ENCODE assay signal across 8 cellular contexts in the genomic region with DNA sequence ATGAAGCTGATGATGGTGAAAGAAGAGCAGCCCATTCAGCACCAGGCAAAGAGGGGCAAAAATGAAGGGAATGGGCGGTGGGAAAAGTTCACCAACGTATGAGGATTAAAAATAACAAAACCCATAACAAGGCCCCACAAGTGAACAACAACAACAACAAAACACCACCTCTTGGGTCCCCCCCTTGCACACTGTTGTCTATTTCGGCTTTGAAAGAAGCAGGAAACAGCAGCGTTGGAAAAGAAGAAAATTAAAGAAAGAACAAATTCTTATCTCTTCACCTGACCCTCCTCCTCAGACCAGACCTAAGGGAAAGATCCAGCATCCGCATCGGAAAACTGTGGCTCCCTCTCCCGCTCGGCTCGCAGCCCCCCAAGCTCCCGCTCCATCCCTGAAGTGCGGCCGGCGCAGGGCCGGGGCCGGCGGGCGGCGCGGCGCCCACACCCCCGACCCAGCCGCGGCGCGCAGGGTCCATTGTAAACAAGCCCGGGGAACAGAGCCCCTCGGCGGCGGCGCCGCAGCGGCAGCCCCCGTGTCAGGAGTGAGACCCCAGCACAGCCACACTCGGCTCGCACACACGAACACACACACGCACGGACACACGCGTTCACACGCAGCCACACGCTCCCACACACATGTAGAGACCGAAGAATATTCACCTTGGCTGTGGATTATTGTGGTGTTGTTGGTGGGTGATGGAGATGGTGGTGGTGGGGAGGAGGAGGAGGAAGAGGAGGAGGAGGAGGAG. TPM values are rescaled to one million over a fixed set of nuclear protein-coding genes. Genes with fewer than 3 reads are reported as not detected.
DNase-seq lines count a peak whose midpoint lies in the region; ATAC-seq and TF ChIP-seq lines count a peak whose summit lies in the region.

No MANE protein-coding gene starts in this region.

- POLR2A ChIA-PET in PC-9 (lab: Charles Lee; ENCODE audit: unreplicated experiment) = interaction anchor here (0.7 kb wide), 1 partner anchor 173 kb away, joined by 6 read pairs; no protein-coding TSS in a partner anchor

- TF ChIP-seq CTCF in PC-9 (conservative IDR thresholded peaks at IDR 0.05) (no peak), mesothelial cell of epicardium (IDR thresholded peaks at IDR 0.05; ENCODE audit: unreplicated experiment) (no peak), upper lobe of right lung (IDR thresholded peaks at IDR 0.05) (no peak)

- H3K4me2 ChIP-seq in PC-9 = peak overlapping the region; percentile 83

- no peaks in the 10 kb centered on the region for H4K20me1 ChIP-seq in PC-9 (ENCODE audit: insufficient read depth)

- no peaks in the 10 kb centered on the region for H3K9me3 Mint-ChIP-seq in mesothelial cell of epicardium

- peaks cover 37% of the 10 kb centered on the region for H3K79me2 ChIP-seq in PC-9 (ENCODE audit: low read depth)

- peak overlapping the region; percentile 100 for H3K27ac Mint-ChIP-seq in mesothelial cell of epicardium

- H3K36me3 ChIP-seq in PC-9 (ENCODE audit: low read depth) (peaks cover 8% of the 10 kb centered on the region), upper lobe of right lung (no peaks in the 10 kb centered on the region)

- H3K27me3 ChIP-seq in PC-9 (ENCODE audit: insufficient read depth, low read depth) (no peaks in the 10 kb centered on the region), upper lobe of right lung (no peaks in the 10 kb centered on the region)

- H3K9me3 ChIP-seq in PC-9 (ENCODE audit: insufficient read depth, low read depth) (no peaks in the 10 kb centered on the region), upper lobe of right lung (no peaks in the 10 kb centered on the region)

- H3K4me3 ChIP-seq in PC-9 = peak overlapping the region; percentile 65
- H3K4me3 ChIP-seq in upper lobe of right lung = peak overlapping the region; percentile 80

- peaks cover 35% of the 10 kb centered on the region for H3K4me1 Mint-ChIP-seq in mesothelial cell of epicardium

- peak; percentile 1 to 5 for DNase-seq in activated CD4-positive, alpha-beta T cell treated with anti-CD3 and anti-CD28 coated beads for 4 hours
- no peak for DNase-seq in activated CD4-positive, alpha-beta T cell treated with anti-CD3 and anti-CD28 coated beads, Interleukin-2, amount 50 U/mL, for 4 hours
- DNase-seq in PC-9 (peak in 1 of 2 experiments; percentile 5), dermis blood vessel endothelial cell (peak; percentile 32), mesothelial cell of epicardium (ENCODE audit: low spot score in 2 of 2, unreplicated experiment in 2 of 2) (peak; percentile 31 to 59), upper lobe of right lung (peak; percentile 75)

- H3K4me1 ChIP-seq in PC-9 (replicated peaks; ENCODE audit: insufficient read depth) (peaks cover 16% of the 10 kb centered on the region), upper lobe of right lung (peaks cover 29% of the 10 kb centered on the region)

- intact Hi-C loops in PC-9 (cut with micrococcal nuclease; ENCODE audit: unreplicated experiment) (loop anchor here (5.0 to 10.0 kb wide), 2 partner anchors 670 to 712 kb away; no protein-coding TSS in a partner anchor), upper lobe of right lung (cut with DNase I) (no loop called here)

- peak overlapping the region; percentile 95 for H3K4me3 Mint-ChIP-seq in mesothelial cell of epicardium

- peak overlapping the region; percentile 81 for H2AFZ ChIP-seq in PC-9

- H3K27ac ChIP-seq in PC-9 (no peak overlapping the region), upper lobe of right lung (peak overlapping the region; percentile 100)

- CTCF ChIA-PET in PC-9 (lab: Charles Lee) = no interaction called here

- ATAC-seq in upper lobe of right lung (peak; percentile 0), HG02840 (IDR thresholded peaks at IDR 0.05; ENCODE audit: low FRiP score, unreplicated experiment) (no peak), HG02970 (IDR thresholded peaks at IDR 0.05; ENCODE audit: low FRiP score, unreplicated experiment) (no peak)

- no peaks in the 10 kb centered on the region for H3K27me3 Mint-ChIP-seq in mesothelial cell of epicardium (ENCODE audit: low read depth)

- peaks cover 12% of the 10 kb centered on the region for H3F3A ChIP-seq in PC-9 (ENCODE audit: insufficient read depth, low read depth)

- no peaks in the 10 kb centered on the region for H3K9me2 ChIP-seq in PC-9 (ENCODE audit: insufficient read depth)

- TSS peak; percentile 55 for BruUV-seq in PC-9 (replicated peaks; lab: Mats Ljungman, UMichigan)

- peaks cover 8% of the 10 kb centered on the region for H3K36me3 Mint-ChIP-seq in mesothelial cell of epicardium

RNA-seq across cellular contexts. Expression of gene RFX3, which starts 0.5 kb away (rescaled TPM):
- 4.6 and 8.4 TPM in 2 replicates for total RNA-seq in PC-9 (2021)
- total RNA-seq in dermis blood vessel endothelial cell = 11.4 and 12.8 TPM in 2 replicates
- total RNA-seq in mesothelial cell of epicardium = 35.6 to 42.5 TPM (median 38.8 TPM) in 3 replicates
- 13.8 TPM for total RNA-seq in upper lobe of right lung

Comparison
In these comparisons a context has a peak if more than half of its experiments do, and no peak if none do; other contexts are left out.
1. DNase-seq: peak in activated CD4-positive, alpha-beta T cell treated with anti-CD3 and anti-CD28 coated beads for 4 hours (2 of 2), dermis blood vessel endothelial cell (single experiment), mesothelial cell of epicardium (2 of 2) and upper lobe of right lung (single experiment); none in activated CD4-positive, alpha-beta T cell treated with anti-CD3 and anti-CD28 coated beads, Interleukin-2, amount 50 U/mL, for 4 hours (0 of 2).